In the genomic region with DNA sequence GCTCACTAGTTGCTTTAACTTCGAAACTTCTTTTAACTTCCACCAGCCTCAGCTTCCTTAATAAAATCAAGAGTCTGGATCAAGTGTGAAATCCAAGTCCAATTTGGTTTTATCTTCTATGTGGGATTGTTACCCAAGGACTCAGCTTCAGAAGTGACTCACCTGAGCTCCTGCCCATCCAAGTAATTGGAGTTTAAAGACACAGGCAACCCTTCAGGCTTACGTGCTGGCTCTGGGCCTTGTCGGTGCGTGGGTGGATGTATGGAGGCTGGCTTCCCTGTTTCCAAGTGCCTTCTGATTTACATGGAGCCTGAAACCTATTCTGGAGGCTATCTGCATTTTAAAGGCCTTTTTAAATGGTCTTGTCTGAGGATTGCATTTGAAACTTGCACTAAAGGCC, we compare ENCODE assay signal across 20 cellular contexts.
DNase-seq lines count a peak whose midpoint lies in the region; ATAC-seq and TF ChIP-seq lines count a peak whose summit lies in the region.
"Had no signal": no experiment of that assay in that cellular context is flagged by ENCODE, and none has a peak within 500 bp of the region (broad histone marks: within the 10 kb centered on the region; RNA-seq: fewer than 3 reads in every experiment).

No MANE protein-coding gene starts in this region.

- H4K20me1 ChIP-seq in IMR-90 (ENCODE audit: insufficient read depth, low read length) (peaks cover 3% of the 10 kb centered on the region; the same call in 1 of the 2 replicates), mammary epithelial cell (ENCODE audit: insufficient read depth, low read length) (no peaks in the 10 kb centered on the region), SK-N-SH (ENCODE audit: insufficient read depth) (no peaks in the 10 kb centered on the region)

- peak overlapping the region; percentile 61; the same call in 1 of the 2 replicates for H2AK5ac ChIP-seq in IMR-90 (ENCODE audit: low read depth, low read length)
- H2AK5ac ChIP-seq in mesendoderm (ENCODE audit: low read length) = no peak overlapping the region

- H4K91ac ChIP-seq in IMR-90 (ENCODE audit: insufficient read depth, low read depth, low read length) = peak overlapping the region; percentile 76; the same call in 1 of the 2 replicates

- no peak for TF ChIP-seq EP300 in SK-N-SH (IDR thresholded peaks at IDR 0.05; ENCODE audit: borderline replicate concordance in 1 of 2, low read depth in 1 of 2, low read length in 1 of 2)
- TF ChIP-seq EP300 in sigmoid colon (IDR thresholded peaks at IDR 0.05) = no peak

- H3K14ac ChIP-seq in IMR-90 (replicated peaks; ENCODE audit: low read depth, low read length) = 0 out of 2 replicates have a peak overlapping the region, but pooled peaks have one; percentile 20

- H3K27me3 ChIP-seq in IMR-90 (ENCODE audit: control insufficient read depth, insufficient read depth, low read length) (no peaks in the 10 kb centered on the region), mammary epithelial cell (ENCODE audit: insufficient read depth, low read length) (no peaks in the 10 kb centered on the region), mesendoderm (ENCODE audit: insufficient read depth, low read length, poor library complexity) (no peaks in the 10 kb centered on the region), SK-N-SH (ENCODE audit: insufficient read depth) (no peaks in the 10 kb centered on the region), sigmoid colon (no peaks in the 10 kb centered on the region)
- H3K27me3 ChIP-seq: suprapubic skin had no signal

- H3K18ac ChIP-seq in IMR-90 (ENCODE audit: low read depth, low read length) = peak overlapping the region; percentile 38
- no peak overlapping the region for H3K18ac ChIP-seq in mesendoderm (ENCODE audit: low read length)

- POLR2A ChIA-PET in IMR-90 (lab: Charles Lee; ENCODE audit: unreplicated experiment) (no interaction called here), SK-N-SH (lab: Yijun Ruan, JAX) (no interaction called here)

- intact Hi-C loops in IMR-90 (cut with micrococcal nuclease) = loop anchor here (2.0 to 10.0 kb wide), 3 partner anchors 115 to 187 kb away; no protein-coding TSS in a partner anchor
- intact Hi-C loops in mammary epithelial cell (cut with micrococcal nuclease) = no loop called here
- intact Hi-C loops in sigmoid colon (cut with DNase I) = loop anchor here (10.0 kb wide), 2 partner anchors 377 to 883 kb away; partner anchors contain the start of gene ID2

- H2BK120ac ChIP-seq in IMR-90 (ENCODE audit: low read depth, low read length) = peak overlapping the region; percentile 70
- H2BK120ac ChIP-seq in mesendoderm (ENCODE audit: low read depth, low read length) = no peak overlapping the region

- H3K56ac ChIP-seq in IMR-90 (ENCODE audit: extremely low read depth, insufficient read depth, low read length) (no peak overlapping the region), mesendoderm (ENCODE audit: low read length) (no peak overlapping the region)

- H3K79me1 ChIP-seq in IMR-90 (ENCODE audit: low read depth in 1 of 2, low read length in 2 of 2) (no peaks in the 10 kb centered on the region), mesendoderm (ENCODE audit: low read length) (no peaks in the 10 kb centered on the region)

- ATAC-seq in IMR-90 (ENCODE audit: low read depth) = no peak
- ATAC-seq: activated CD8-positive, alpha-beta T cell treated with anti-CD3 and anti-CD28 coated beads for 36 hours had no signal

- in situ Hi-C loops in IMR-90 (cut with MboI; ENCODE audit: low sequenced_read_pairs) (loop anchor here (10.0 kb wide), 1 partner anchor 377 kb away; the partner anchor contains the start of gene ID2), mammary epithelial cell (cut with MboI; ENCODE audit: low sequenced_read_pairs in 2 of 2) (no loop called here)

- H3K79me2 ChIP-seq in mammary epithelial cell (ENCODE audit: insufficient read depth, low read length) = no peaks in the 10 kb centered on the region
- H3K79me2 ChIP-seq in mesendoderm (ENCODE audit: control insufficient read depth, insufficient read depth, low read length) = no peaks in the 10 kb centered on the region
- no peaks in the 10 kb centered on the region for H3K79me2 ChIP-seq in SK-N-SH (ENCODE audit: insufficient read depth)

- no peak overlapping the region for H3K4me2 ChIP-seq in IMR-90 (ENCODE audit: low read depth, low read length)
- H3K4me2 ChIP-seq in mammary epithelial cell (ENCODE audit: insufficient read depth, low read depth, low read length) = no peak overlapping the region
- H3K4me2 ChIP-seq in mesendoderm (ENCODE audit: low read length) = no peak overlapping the region
- no peak overlapping the region for H3K4me2 ChIP-seq in SK-N-SH

- H4K5ac ChIP-seq in IMR-90 (ENCODE audit: low read depth, low read length) (no peak overlapping the region; the same call in 1 of the 2 replicates), mesendoderm (ENCODE audit: low read length) (no peak overlapping the region)

- H3K36me3 ChIP-seq in IMR-90 (ENCODE audit: control insufficient read depth, insufficient read depth, low read length) (no peaks in the 10 kb centered on the region), mammary epithelial cell (ENCODE audit: insufficient read depth, low read length) (no peaks in the 10 kb centered on the region), mesendoderm (ENCODE audit: control insufficient read depth, insufficient read depth, low read length) (no peaks in the 10 kb centered on the region), SK-N-SH (replicated peaks in 1 of 2; ENCODE audit: control insufficient read depth in 1 of 2, insufficient read depth in 2 of 2, low read length in 1 of 2) (no peaks in the 10 kb centered on the region), sigmoid colon (no peaks in the 10 kb centered on the region)
- H3K36me3 ChIP-seq: prostate gland, spleen, suprapubic skin, WERI-Rb-1 had no signal

- H2AFZ ChIP-seq in IMR-90 (replicated peaks; ENCODE audit: low read length, poor library complexity) (no peak overlapping the region), mammary epithelial cell (ENCODE audit: low read depth, low read length) (no peak overlapping the region), SK-N-SH (ENCODE audit: low read depth) (no peak overlapping the region)

- no peak overlapping the region for H2AK9ac ChIP-seq in IMR-90 (replicated peaks; ENCODE audit: low read depth, low read length, poor library complexity)

- H2BK20ac ChIP-seq in IMR-90 (ENCODE audit: low read depth, low read length) = peak overlapping the region; percentile 90

- H3K23ac ChIP-seq in IMR-90 (ENCODE audit: low read depth, low read length) (0 out of 2 replicates have a peak overlapping the region, but pooled peaks have one; percentile 33), mesendoderm (ENCODE audit: low read length) (no peak overlapping the region)

- H3K4me1 ChIP-seq in IMR-90 (ENCODE audit: control insufficient read depth, insufficient read depth, low read length) (peaks cover 10% of the 10 kb centered on the region), mammary epithelial cell (ENCODE audit: insufficient read depth, low read length) (no peaks in the 10 kb centered on the region), mesendoderm (ENCODE audit: control insufficient read depth, low read depth, low read length) (peaks cover 4% of the 10 kb centered on the region), SK-N-SH (ENCODE audit: control insufficient read depth in 1 of 2, insufficient read depth in 2 of 2, low read depth in 1 of 2, low read length in 1 of 2) (peaks cover 7 to 18% of the 10 kb centered on the region in 2 experiments; a peak in 3 of 4 replicates), sigmoid colon (peaks cover 0 to 13% (median under 1%) of the 10 kb centered on the region in 4 donors)
- H3K4me1 ChIP-seq: prostate gland had no signal

- no peak overlapping the region for H2BK5ac ChIP-seq in IMR-90 (ENCODE audit: low read depth, low read length, poor library complexity, severe bottlenecking)
- no peak overlapping the region for H2BK5ac ChIP-seq in mesendoderm (ENCODE audit: low read length)

- no peaks in the 10 kb centered on the region for H3F3A ChIP-seq in SK-N-SH (replicated peaks; ENCODE audit: insufficient read depth)

- H3K9me3 ChIP-seq in IMR-90 (ENCODE audit: control insufficient read depth, insufficient read depth, low read length) (no peaks in the 10 kb centered on the region), mammary epithelial cell (replicated peaks; ENCODE audit: insufficient read depth, low read length) (no peaks in the 10 kb centered on the region), SK-N-SH (no peaks in the 10 kb centered on the region), sigmoid colon (no peaks in the 10 kb centered on the region)
- H3K9me3 ChIP-seq: prostate gland, spleen, suprapubic skin had no signal

- no peak overlapping the region for H3K4me3 ChIP-seq in IMR-90 (ENCODE audit: insufficient read depth, low read depth, low read length)
- no peak overlapping the region for H3K4me3 ChIP-seq in mammary epithelial cell (replicated peaks in 1 of 3; ENCODE audit: insufficient read depth in 1 of 3, low read depth in 2 of 3, low read length in 3 of 3)
- H3K4me3 ChIP-seq in mesendoderm (ENCODE audit: low read length) = no peak overlapping the region
- no peak overlapping the region for H3K4me3 ChIP-seq in SK-N-SH (ENCODE audit: low read depth in 2 of 2, low read length in 1 of 2)
- H3K4me3 ChIP-seq in sigmoid colon = no peak overlapping the region
- H3K4me3 ChIP-seq: prostate gland, spleen, suprapubic skin had no signal

- no CpG with 5 or more reads among the region's 4 CpGs for WGBS in IMR-90 (ENCODE audit: extremely low coverage in 2 of 2, insufficient read length in 1 of 2), 2 experiments
- 20% methylated on average over 4 of the region's 4 CpGs for WGBS in mammary epithelial cell (ENCODE audit: low coverage, missing lambda C conversion rate)
- WGBS in mesendoderm (ENCODE audit: extremely low coverage, insufficient coverage, low lambda C conversion rate) = no CpG with 5 or more reads among the region's 4 CpGs
- 90% methylated on average over 4 of the region's 4 CpGs for WGBS in SK-N-SH (ENCODE audit: low lambda C conversion rate)
- WGBS in sigmoid colon, 2 donors = 94% methylated on average over 4 of the region's 4 CpGs

- CTCF ChIA-PET in IMR-90 (lab: Yijun Ruan, JAX) (no interaction called here), mammary epithelial cell (lab: Charles Lee; ENCODE audit: low non-redundant PET) (no interaction called here), SK-N-SH (lab: Yijun Ruan, JAX) (interaction anchor here (1.2 kb wide), 1 partner anchor 10 kb away, joined by 4 read pairs; no protein-coding TSS in a partner anchor)

- H2BK15ac ChIP-seq in IMR-90 (ENCODE audit: low read depth, low read length) (peak overlapping the region; percentile 34; the same call in 2 of the 3 replicates), mesendoderm (replicated peaks; ENCODE audit: low read depth) (no peak overlapping the region)

- no TSS peak for BruUV-seq in IMR-90 (replicated peaks; lab: Mats Ljungman, UMichigan)
- no TSS peak for BruUV-seq in mammary epithelial cell (replicated peaks; lab: Mats Ljungman, UMichigan)

- peak overlapping the region in 1 of 2 experiments; percentile 5; a peak in 1 of 4 replicates for H4K8ac ChIP-seq in IMR-90 (ENCODE audit: low read depth in 2 of 2, low read length in 2 of 2)
- no peak overlapping the region for H4K8ac ChIP-seq in mesendoderm (ENCODE audit: low read depth, low read length)

- TF ChIP-seq RAD21 in IMR-90 (IDR thresholded peaks at IDR 0.05; ENCODE audit: low read length) (no peak), SK-N-SH (IDR thresholded peaks at IDR 0.05; ENCODE audit: low read length) (no peak)

- H3K4ac ChIP-seq in IMR-90 (ENCODE audit: low read depth, low read length) (peak overlapping the region; percentile 86), mesendoderm (ENCODE audit: low read depth, low read length) (no peak overlapping the region)

- TF ChIP-seq CTCF in 22Rv1 (IDR thresholded peaks at IDR 0.05) (no peak), IMR-90 (conservative IDR thresholded peaks at IDR 0.05; ENCODE audit: low read depth, low read length) (no peak), mammary epithelial cell (conservative IDR thresholded peaks at IDR 0.05 in 1 of 2, IDR thresholded peaks at IDR 0.05 in 1 of 2; ENCODE audit: extremely low read depth in 1 of 2, insufficient read depth in 1 of 2, low read depth in 1 of 2, low read length in 2 of 2) (no peak), SK-N-SH (IDR thresholded peaks at IDR 0.05) (no peak), sigmoid colon (IDR thresholded peaks at IDR 0.05) (no peak)

- dilution Hi-C loops in IMR-90 (cut with HindIII; ENCODE audit: low sequenced_read_pairs, unreplicated experiment) = no loop called here
- dilution Hi-C loops in mammary epithelial cell (cut with HindIII; ENCODE audit: low sequenced_read_pairs) = no loop called here

- H3K9me1 ChIP-seq in IMR-90 (ENCODE audit: insufficient read depth, low read length) = peaks cover 10% of the 10 kb centered on the region

- TF ChIP-seq POLR2A in IMR-90 (IDR thresholded peaks at IDR 0.05; ENCODE audit: low read depth, low read length) = no peak
- no peak for TF ChIP-seq POLR2A in sigmoid colon (IDR thresholded peaks at IDR 0.05)

- no peaks in the 10 kb centered on the region for H3K9me2 ChIP-seq in SK-N-SH

- H3K9ac ChIP-seq in IMR-90 (ENCODE audit: low read depth, low read length) (no peak overlapping the region), mammary epithelial cell (ENCODE audit: insufficient read depth, low read length) (no peak overlapping the region), mesendoderm (ENCODE audit: low read length) (no peak overlapping the region), SK-N-SH (no peak overlapping the region)

- no peak for DNase-seq in IMR-90
- DNase-seq in mammary epithelial cell = peak; percentile 28
- peak; percentile 28 for DNase-seq in kidney tubule cell (ENCODE audit: low spot score)
- no peak for DNase-seq in mesendoderm
- DNase-seq in activated CD4-positive, alpha-beta T cell treated with anti-CD3 and anti-CD28 coated beads, Interleukin-2, amount 50 U/mL, for 4 hours = no peak
- no peak for DNase-seq in SK-N-SH
- no peak for DNase-seq in sigmoid colon
- DNase-seq: activated CD8-positive, alpha-beta T cell treated with anti-CD3 and anti-CD28 coated beads for 36 hours; amniotic stem cell; CD4-positive, CD25-positive, alpha-beta regulatory T cell; DMS79; effector CD8-positive, alpha-beta T cell; NCI-H2029 treated with DMSO at 0.1 percent for 48 hours; NCI-H524; spleen; T-helper 2 cell; WERI-Rb-1 had no signal

- peak overlapping the region; percentile 64 for H3K27ac ChIP-seq in 22Rv1
- no peak overlapping the region for H3K27ac ChIP-seq in IMR-90 (ENCODE audit: insufficient read depth, low read length)
- no peak overlapping the region for H3K27ac ChIP-seq in mammary epithelial cell (ENCODE audit: insufficient read depth, low read depth, low read length)
- H3K27ac ChIP-seq in mesendoderm (ENCODE audit: low read depth, low read length) = no peak overlapping the region
- no peak overlapping the region for H3K27ac ChIP-seq in SK-N-SH (ENCODE audit: low read depth in 2 of 2, low read length in 1 of 2)
- no peak overlapping the region for H3K27ac ChIP-seq in sigmoid colon
- H3K27ac ChIP-seq: prostate gland, spleen, suprapubic skin, WERI-Rb-1 had no signal

Comparison
In these comparisons a context has a peak if more than half of its experiments do, and no peak if none do; other contexts are left out.
1. DNase-seq: peak in mammary epithelial cell (single experiment) and kidney tubule cell (single experiment); none in IMR-90 (single experiment), mesendoderm (single experiment), activated CD4-positive, alpha-beta T cell treated with anti-CD3 and anti-CD28 coated beads, Interleukin-2, amount 50 U/mL, for 4 hours (0 of 2), SK-N-SH (single experiment) and sigmoid colon (single experiment).